Comparison of ENCODE assay signal across 10 cellular contexts in genomic region chr3:10196389-10197052, GRCh38. TPM values are rescaled to one million over a fixed set of nuclear protein-coding genes. Genes with fewer than 3 reads are reported as not detected.
DNase-seq lines count a peak whose midpoint lies in the region; ATAC-seq and TF ChIP-seq lines count a peak whose summit lies in the region.
"Had no signal": no experiment of that assay in that cellular context is flagged by ENCODE, and none has a peak within 500 bp of the region (broad histone marks: within the 10 kb centered on the region; RNA-seq: fewer than 3 reads in every experiment).

No MANE protein-coding gene starts in this region.

- H2BK120ac ChIP-seq in mesenchymal stem cell (ENCODE audit: low read depth, low read length): no peak overlapping the region

- H4K91ac ChIP-seq in mesenchymal stem cell (ENCODE audit: low read length): peak overlapping the region; percentile 76

- H3K9ac ChIP-seq in mesenchymal stem cell (ENCODE audit: low read length): peak overlapping the region; percentile 85

- H4K8ac ChIP-seq in mesenchymal stem cell (ENCODE audit: low read length): peak overlapping the region; percentile 79

- H3K36me3 ChIP-seq in ACC112 (ENCODE audit: insufficient read depth, low read length): peaks cover 10% of the 10 kb centered on the region; the same call in 1 of the 2 replicates
- H3K36me3 ChIP-seq in mesenchymal stem cell (ENCODE audit: control insufficient read depth in 1 of 2, insufficient read depth in 2 of 2, low read depth in 1 of 2, low read length in 2 of 2): peaks cover 5 to 15% of the 10 kb centered on the region in 2 experiments
- H3K36me3 ChIP-seq: pancreas had no signal

- peak overlapping the region; percentile 39 for H2AK5ac ChIP-seq in mesenchymal stem cell (ENCODE audit: low read length, severe bottlenecking)

- H3K14ac ChIP-seq in mesenchymal stem cell (ENCODE audit: low read length in 2 of 2): peak overlapping the region in 1 of 2 experiments; percentile 6

- POLR2A ChIA-PET in HEK293T (lab: Yijun Ruan, JAX): no interaction called here

- WGBS in mesenchymal stem cell: 76% methylated on average over 10 of the region's 12 CpGs

- no peak overlapping the region for H2AFZ ChIP-seq in ACC112 (ENCODE audit: low read length, unreplicated experiment)
- H2AFZ ChIP-seq in mesenchymal stem cell (ENCODE audit: low read depth, low read length): no peak overlapping the region

- H3K4ac ChIP-seq in mesenchymal stem cell (ENCODE audit: low read depth in 1 of 2, low read length in 2 of 2): peak overlapping the region in 1 of 2 experiments; percentile 16

- intact Hi-C loops in left colon (cut with DNase I, micrococcal nuclease): no loop called here

- peaks cover 29% of the 10 kb centered on the region for H3K79me2 ChIP-seq in ACC112 (ENCODE audit: control insufficient read depth, insufficient read depth, low read length, unreplicated experiment)

- H3K4me1 ChIP-seq in ACC112 (ENCODE audit: control insufficient read depth, insufficient read depth, low read length, unreplicated experiment) (peaks cover 71% of the 10 kb centered on the region), mesenchymal stem cell (ENCODE audit: control insufficient read depth, insufficient read depth, low read depth, low read length) (peaks cover 47% of the 10 kb centered on the region)

- H3K4me3 ChIP-seq in ACC112 (ENCODE audit: low read depth, low read length) (no peak overlapping the region), mesenchymal stem cell (ENCODE audit: insufficient read depth in 1 of 2, low read depth in 1 of 2, low read length in 2 of 2) (peak overlapping the region in 1 of 2 experiments; percentile 41)
- H3K4me3 ChIP-seq: pancreas had no signal

- H2BK15ac ChIP-seq in mesenchymal stem cell (ENCODE audit: low read depth, poor library complexity, severe bottlenecking): no peak overlapping the region

- no peak overlapping the region for H2BK5ac ChIP-seq in mesenchymal stem cell (ENCODE audit: low read depth, low read length, poor library complexity, severe bottlenecking)

- H3K9me3 ChIP-seq in mesenchymal stem cell (ENCODE audit: control insufficient read depth, low read length): no peaks in the 10 kb centered on the region
- H3K9me3 ChIP-seq: pancreas had no signal

- no peak overlapping the region for H3K23ac ChIP-seq in mesenchymal stem cell (ENCODE audit: low read length in 2 of 2)

- H3K27me3 ChIP-seq in ACC112 (ENCODE audit: insufficient read depth, low read length): no peaks in the 10 kb centered on the region
- no peaks in the 10 kb centered on the region for H3K27me3 ChIP-seq in mesenchymal stem cell (ENCODE audit: control insufficient read depth in 1 of 2, insufficient read depth in 1 of 2, low read length in 2 of 2)
- H3K27me3 ChIP-seq: pancreas had no signal

- H3K79me1 ChIP-seq in mesenchymal stem cell (replicated peaks; ENCODE audit: low read length, poor library complexity, severe bottlenecking): peaks cover 10% of the 10 kb centered on the region

- no peak for ATAC-seq in left colon
- no peak for ATAC-seq in GM19452 (IDR thresholded peaks at IDR 0.05; ENCODE audit: unreplicated experiment)
- ATAC-seq: pancreas had no signal

- DNase-seq in HS-5 (ENCODE audit: low read depth) (peak; percentile 61), amniotic stem cell (lab: John Stamatoyannopoulos, UW) (peak; percentile 51), mesenchymal stem cell (peak; percentile 65), left colon (no peak), HEK293T (ENCODE audit: extremely low spot score) (no peak), iPS-NIHi11 (ENCODE audit: low spot score) (no peak)
- DNase-seq: NCI-H526 treated with DMSO at 0.1 percent for 48 hours, pancreas had no signal

- H3K27ac ChIP-seq in ACC112 (ENCODE audit: low read depth, low read length) (peak overlapping the region; percentile 99), mesenchymal stem cell (ENCODE audit: low read length, poor library complexity, severe bottlenecking) (peak overlapping the region; percentile 63)
- H3K27ac ChIP-seq: pancreas had no signal

- H3K4me2 ChIP-seq in mesenchymal stem cell (ENCODE audit: low read length, poor library complexity, severe bottlenecking): no peak overlapping the region

- CTCF ChIA-PET in HEK293T (lab: Yijun Ruan, JAX): interaction anchor here (0.7 kb wide), 1 partner anchor 562 kb away, joined by 3 read pairs; no protein-coding TSS in a partner anchor

- H3K18ac ChIP-seq in mesenchymal stem cell (ENCODE audit: low read depth in 1 of 2, low read length in 2 of 2): peak overlapping the region in 1 of 2 experiments; percentile 61

- H2BK12ac ChIP-seq in mesenchymal stem cell (ENCODE audit: low read length in 2 of 2): peak overlapping the region; percentile 45 to 81

TF ChIP-seq in HEK293T, 16 proteins besides CTCF, POLR2A, EP300 and RAD21:
- TF ChIP-seq L3MBTL2 (conservative IDR thresholded peaks at IDR 0.05): no peak
- no peak for TF ChIP-seq FOXM1 (IDR thresholded peaks at IDR 0.05; ENCODE audit: borderline replicate concordance)
- no peak for TF ChIP-seq CTBP1 (IDR thresholded peaks at IDR 0.05; ENCODE audit: borderline replicate concordance)
- TF ChIP-seq SP1 (IDR thresholded peaks at IDR 0.05): no peak
- no peak for TF ChIP-seq NFRKB (IDR thresholded peaks at IDR 0.05)
- no peak for TF ChIP-seq FOXA1 (IDR thresholded peaks at IDR 0.05)
- no peak for TF ChIP-seq HDGF (IDR thresholded peaks at IDR 0.05; ENCODE audit: borderline replicate concordance)

RNA-seq across cellular contexts. Expression of gene IRAK2, which starts 31.8 kb away (rescaled TPM):
- polyA plus RNA-seq in mesenchymal stem cell (2013, experiment 1 of 2): 2.6 TPM
- polyA plus RNA-seq in mesenchymal stem cell (2013, experiment 2 of 2): 2.4 TPM
- total RNA-seq in left colon: 1 to 10 TPM; 1.7 to 3.4 TPM

RNA-seq across cellular contexts. Expression of gene TATDN2, which starts 51.7 kb away (rescaled TPM):
- 17.8 TPM for polyA plus RNA-seq in mesenchymal stem cell (2013, experiment 1 of 2)
- polyA plus RNA-seq in mesenchymal stem cell (2013, experiment 2 of 2): 17.5 TPM
- 10 to 100 TPM; 30.2 to 37.9 TPM for total RNA-seq in left colon

RNA-seq across cellular contexts. Expression of gene VHL, which starts 54.9 kb away (rescaled TPM):
- 24.4 TPM for polyA plus RNA-seq in mesenchymal stem cell (2013, experiment 1 of 2)
- polyA plus RNA-seq in mesenchymal stem cell (2013, experiment 2 of 2): 25.7 TPM
- total RNA-seq in left colon: 10 to 100 TPM; 36.4 to 37.6 TPM

Comparison
In these comparisons a context has a peak if more than half of its experiments do, and no peak if none do; other contexts are left out.
1. DNase-seq: peak in HS-5 (single experiment), amniotic stem cell (single experiment) and mesenchymal stem cell (single experiment); none in left colon (0 of 2), HEK293T (single experiment) and iPS-NIHi11 (single experiment).